In the genomic region with DNA sequence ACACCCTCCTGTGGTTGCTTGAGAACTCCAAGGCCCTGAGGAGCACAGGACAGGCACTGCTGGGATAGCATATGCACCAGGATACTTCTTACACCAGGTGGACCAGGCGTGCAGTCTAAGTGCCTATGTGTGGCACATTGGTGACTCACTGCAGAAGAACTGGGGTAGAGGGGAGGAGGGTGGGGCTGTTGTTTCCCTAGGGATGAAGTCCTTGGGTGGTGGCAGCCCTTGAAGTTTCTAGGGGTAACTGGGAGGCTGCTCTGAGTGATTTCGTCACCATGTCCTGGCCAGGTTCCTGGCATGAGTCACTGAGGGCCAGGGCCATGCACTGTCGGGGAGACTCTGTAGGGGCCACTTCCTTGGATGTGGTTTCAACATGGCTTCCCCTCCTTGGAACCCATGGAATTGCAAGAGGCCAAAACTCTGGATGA, we compare ENCODE assay signal across 10 cellular contexts.
DNase-seq lines count a peak whose midpoint lies in the region; ATAC-seq and TF ChIP-seq lines count a peak whose summit lies in the region.
"Had no signal": no experiment of that assay in that cellular context is flagged by ENCODE, and none has a peak within 500 bp of the region (broad histone marks: within the 10 kb centered on the region; RNA-seq: fewer than 3 reads in every experiment).

No MANE protein-coding gene starts in this region.

- in situ Hi-C loops in GM13977 (cut with MboI; ENCODE audit: low pct_unique_long_range_greater_than_20kb, low sequenced_read_pairs, unreplicated experiment) = no loop called here

- ATAC-seq in HG02759 (IDR thresholded peaks at IDR 0.05; ENCODE audit: unreplicated experiment) = no peak
- no peak for ATAC-seq in GM19328 (IDR thresholded peaks at IDR 0.05; ENCODE audit: unreplicated experiment)
- no peak for ATAC-seq in GM18858 (IDR thresholded peaks at IDR 0.05; ENCODE audit: unreplicated experiment)
- ATAC-seq: stimulated activated naive CD8-positive, alpha-beta T cell treated with anti-CD3 and anti-CD28 coated beads, Interleukin-15, amount 100 ng/mL, for 72 hours had no signal

- no peak for TF ChIP-seq CTCF in GM13977 (IDR thresholded peaks at IDR 0.05; ENCODE audit: extremely low read depth, insufficient read depth, missing control alignments)

- peak; percentile 33 for DNase-seq in GM03348 (ENCODE audit: low spot score)
- peak; percentile 68 for DNase-seq in T1000 (lab: John Stamatoyannopoulos, UW)
- peak; percentile 17 for DNase-seq in fibroblast of the conjunctiva (ENCODE audit: low read depth)
- DNase-seq in non-pigmented ciliary epithelial cell (ENCODE audit: low read depth) = peak; percentile 6
- DNase-seq in GM13977 (ENCODE audit: low spot score) = no peak
- DNase-seq: effector memory CD4-positive, alpha-beta T cell; stimulated activated naive CD8-positive, alpha-beta T cell treated with anti-CD3 and anti-CD28 coated beads, Interleukin-15, amount 100 ng/mL, for 72 hours had no signal
